ENCODE assay signal across 14 cellular contexts in genomic region chr11:33452806-33453205, GRCh38.
DNase-seq lines count a peak whose midpoint lies in the region; TF ChIP-seq lines count a peak whose summit lies in the region.
"Had no signal": no experiment of that assay in that cellular context is flagged by ENCODE, and none has a peak within 500 bp of the region (broad histone marks: within the 10 kb centered on the region; RNA-seq: fewer than 3 reads in every experiment).

No MANE protein-coding gene starts in this region.

- DNase-seq in EL (peak; percentile 88), RPMI7951 (ENCODE audit: low read depth) (peak; percentile 88), fibroblast of lung (ENCODE audit: low read depth in 2 of 2) (peak; percentile 75 to 96), retinal pigment epithelial cell (ENCODE audit: low read depth) (peak; percentile 66), AML-193 (lab: John Stamatoyannopoulos, UW) (no peak), NOMO-1 (lab: John Stamatoyannopoulos, UW; ENCODE audit: unreplicated experiment in 2 of 2) (no peak), GM13976 (ENCODE audit: low spot score) (no peak)
- no peak for DNase-seq in central memory CD4-positive, alpha-beta T cell
- DNase-seq: activated CD4-positive, alpha-beta T cell treated with anti-CD3 and anti-CD28 coated beads for 1 hour; activated effector memory CD4-positive, alpha-beta T cell treated with anti-CD3 and anti-CD28 coated beads, Interleukin-2, amount 50 U/mL, for 16 hours; heart left ventricle; NCI-H526 had no signal

- H3K4me2 ChIP-seq in fibroblast of lung (ENCODE audit: extremely low read depth, insufficient read depth, low read length): peak overlapping the region; percentile 41

- peaks cover 4% of the 10 kb centered on the region for H3K4me1 ChIP-seq in fibroblast of lung (ENCODE audit: control insufficient read depth, extremely low read depth, insufficient read depth, low read length)
- H3K4me1 ChIP-seq: heart left ventricle, SJSA1 had no signal

- in situ Hi-C loops in GM13976 (cut with MboI; ENCODE audit: low sequenced_read_pairs, unreplicated experiment): no loop called here

- H3K36me3 ChIP-seq in fibroblast of lung (ENCODE audit: control insufficient read depth, insufficient read depth, low read length): no peaks in the 10 kb centered on the region
- H3K36me3 ChIP-seq: heart left ventricle, SJSA1 had no signal

- no peak overlapping the region for H2AFZ ChIP-seq in fibroblast of lung (ENCODE audit: low read length)

- no peaks in the 10 kb centered on the region for H3K9me3 ChIP-seq in fibroblast of lung (ENCODE audit: control insufficient read depth, insufficient read depth, low read depth, low read length)
- H3K9me3 ChIP-seq: heart left ventricle, SJSA1 had no signal

- H3K27ac ChIP-seq in fibroblast of lung (ENCODE audit: insufficient read depth, low read length): no peak overlapping the region
- H3K27ac ChIP-seq: coronary artery, heart left ventricle, SJSA1 had no signal

- H3K9ac ChIP-seq in fibroblast of lung (ENCODE audit: insufficient read depth, low read length): no peak overlapping the region

- TF ChIP-seq CTCF in fibroblast of lung (conservative IDR thresholded peaks at IDR 0.05 in 1 of 2, IDR thresholded peaks at IDR 0.05 in 1 of 2; ENCODE audit: low read depth in 1 of 2, low read length in 2 of 2) (no peak), retinal pigment epithelial cell (conservative IDR thresholded peaks at IDR 0.05; ENCODE audit: low read depth, low read length) (no peak), GM13976 (IDR thresholded peaks at IDR 0.05; ENCODE audit: borderline replicate concordance, control extremely low read depth, extremely low read depth, insufficient read depth, missing control alignments) (no peak)

- no peaks in the 10 kb centered on the region for H3K27me3 ChIP-seq in fibroblast of lung (ENCODE audit: control insufficient read depth, insufficient read depth, low read length)
- H3K27me3 ChIP-seq: heart left ventricle had no signal

- no peaks in the 10 kb centered on the region for H4K20me1 ChIP-seq in fibroblast of lung (ENCODE audit: control insufficient read depth, extremely low read depth, insufficient read depth, low read length)

- H3K4me3 ChIP-seq in fibroblast of lung (replicated peaks in 1 of 4; ENCODE audit: control extremely low read depth in 1 of 4, insufficient read depth in 1 of 4, low read depth in 3 of 4, low read length in 4 of 4) (no peak overlapping the region), retinal pigment epithelial cell (ENCODE audit: low read length) (no peak overlapping the region)
- H3K4me3 ChIP-seq: coronary artery, heart left ventricle, SJSA1 had no signal

- H3K79me2 ChIP-seq in fibroblast of lung (ENCODE audit: control insufficient read depth, insufficient read depth, low read length): no peaks in the 10 kb centered on the region

Comparison
In these comparisons a context has a peak if more than half of its experiments do, and no peak if none do; other contexts are left out.
1. DNase-seq: peak in EL (single experiment), RPMI7951 (single experiment), fibroblast of lung (2 of 2) and retinal pigment epithelial cell (single experiment); none in central memory CD4-positive, alpha-beta T cell (single experiment), AML-193 (0 of 2), NOMO-1 (0 of 2) and GM13976 (single experiment).